ENCODE assay signal across 7 cellular contexts in genomic region chr2:203484266-203485112, GRCh38. TPM values are rescaled to one million over a fixed set of nuclear protein-coding genes. Genes with fewer than 3 reads are reported as not detected.
DNase-seq lines count a peak whose midpoint lies in the region; ATAC-seq and TF ChIP-seq lines count a peak whose summit lies in the region.

No MANE protein-coding gene starts in this region.

- H3K36me3 Mint-ChIP-seq in activated naive CD4-positive, alpha-beta T cell treated with anti-CD3 and anti-CD28 coated beads, Interleukin-2, amount 10 ng/mL, durations not matched to agents 7 days and 5 days, result no peaks in the 10 kb centered on the region

- no peaks in the 10 kb centered on the region for H3K9me3 ChIP-seq in ovary

- ATAC-seq in HG02623 (IDR thresholded peaks at IDR 0.05; ENCODE audit: unreplicated experiment) (peak; percentile 47), left ventricle myocardium superior (peak; percentile 91)

- TF ChIP-seq CTCF in GM12875 (IDR thresholded peaks at IDR 0.05; ENCODE audit: borderline replicate concordance, insufficient read depth, low read depth, low read length) (peak; percentile 89), ovary (IDR thresholded peaks at IDR 0.05) (no peak)

- no peaks in the 10 kb centered on the region for H3K9me3 Mint-ChIP-seq in activated naive CD4-positive, alpha-beta T cell treated with anti-CD3 and anti-CD28 coated beads, Interleukin-2, amount 10 ng/mL, durations not matched to agents 7 days and 5 days

- no peak overlapping the region for H3K4me3 Mint-ChIP-seq in activated naive CD4-positive, alpha-beta T cell treated with anti-CD3 and anti-CD28 coated beads, Interleukin-2, amount 10 ng/mL, durations not matched to agents 7 days and 5 days

- H3K36me3 ChIP-seq in ovary, result no peaks in the 10 kb centered on the region

- no peaks in the 10 kb centered on the region for H3K4me1 ChIP-seq in ovary (ENCODE audit: insufficient read depth)

- TF ChIP-seq EP300 in ovary (IDR thresholded peaks at IDR 0.05), result no peak

- H3K4me3 ChIP-seq in GM12875 (ENCODE audit: low read depth, low read length), result no peak overlapping the region
- H3K4me3 ChIP-seq in ovary, result no peak overlapping the region

- no peaks in the 10 kb centered on the region for H3K27me3 Mint-ChIP-seq in activated naive CD4-positive, alpha-beta T cell treated with anti-CD3 and anti-CD28 coated beads, Interleukin-2, amount 10 ng/mL, durations not matched to agents 7 days and 5 days

- TF ChIP-seq POLR2A in ovary (IDR thresholded peaks at IDR 0.05), result no peak

- DNase-seq in RKO (ENCODE audit: low spot score) (peak; percentile 56), left ventricle myocardium superior (no peak), ovary (no peak)
- peak; percentile 70 for DNase-seq in activated naive CD4-positive, alpha-beta T cell treated with anti-CD3 and anti-CD28 coated beads, Interleukin-2, amount 10 ng/mL, durations not matched to agents 7 days and 5 days
- DNase-seq in stimulated activated CD4-positive, alpha-beta T cell treated with anti-CD3 and anti-CD28 coated beads, Interleukin-15, amount 100 ng/mL, for 48 hours (ENCODE audit: low read depth in 2 of 2), result peak; percentile 17 to 26

- no peaks in the 10 kb centered on the region for H3K27me3 ChIP-seq in ovary

- intact Hi-C loops in left ventricle myocardium superior (cut with micrococcal nuclease) (loop anchor here (5.0 kb wide), 1 partner anchor 333 kb away; no protein-coding TSS in a partner anchor), ovary (cut with DNase I) (loop anchor here in 1 of 4 donors (10.0 kb wide), 1 partner anchor 330 kb away; no protein-coding TSS in a partner anchor)

- H3K4me1 Mint-ChIP-seq in activated naive CD4-positive, alpha-beta T cell treated with anti-CD3 and anti-CD28 coated beads, Interleukin-2, amount 10 ng/mL, durations not matched to agents 7 days and 5 days, result peaks cover 5% of the 10 kb centered on the region

- WGBS in ovary, 3 donors, result 85 to 90% (median 89%) methylated on average over 8 of the region's 8 CpGs

- CTCF ChIA-PET in activated naive CD4-positive, alpha-beta T cell treated with anti-CD3 and anti-CD28 coated beads, Interleukin-2, amount 10 ng/mL, durations not matched to agents 7 days and 5 days (lab: Charles Lee), result interaction anchor here (0.8 to 4.9 kb wide), 12 partner anchors 17 to 431 kb away, joined by 3 to 116 read pairs (median 3); partner anchors contain the start of gene CD28

- no peak overlapping the region for H3K27ac Mint-ChIP-seq in activated naive CD4-positive, alpha-beta T cell treated with anti-CD3 and anti-CD28 coated beads, Interleukin-2, amount 10 ng/mL, durations not matched to agents 7 days and 5 days

- H3K27ac ChIP-seq in ovary, result no peak overlapping the region

RNA-seq across cellular contexts. Expression of gene RAPH1, which starts 50.6 kb away (rescaled TPM):
- 13.8 TPM for total RNA-seq in left ventricle myocardium superior
- 10 to 100 TPM in 5 of 7 donors, 1 to 10 TPM in 2; 6.8 to 23.5 (median 10.5) TPM for total RNA-seq in ovary
- polyA plus RNA-seq in ovary, result 10 to 100 TPM in 1 of 2 donors, 1 to 10 TPM in 1; 2.7 to 13.6 TPM

Comparison
In these comparisons a context has a peak if more than half of its experiments do, and no peak if none do; other contexts are left out.
1. DNase-seq: peak in RKO (single experiment), activated naive CD4-positive, alpha-beta T cell treated with anti-CD3 and anti-CD28 coated beads, Interleukin-2, amount 10 ng/mL, durations not matched to agents 7 days and 5 days (single experiment) and stimulated activated CD4-positive, alpha-beta T cell treated with anti-CD3 and anti-CD28 coated beads, Interleukin-15, amount 100 ng/mL, for 48 hours (2 of 2); none in left ventricle myocardium superior (single experiment) and ovary (0 of 5).